ENCODE assay signal across 10 cellular contexts in genomic region chr3:12824299-12824698, GRCh38. TPM values are rescaled to one million over a fixed set of nuclear protein-coding genes. Genes with fewer than 3 reads are reported as not detected.
"Had no signal": no experiment of that assay in that cellular context is flagged by ENCODE, and none has a peak within 500 bp of the region (broad histone marks: within the 10 kb centered on the region; RNA-seq: fewer than 3 reads in every experiment).

No MANE protein-coding gene starts in this region.

- FAIRE-seq: H1, H54, HTR-8/SVneo had no signal

- H3K9me3 Mint-ChIP-seq: GM23338, H9, HFFc6 had no signal

- H3K4me2 ChIP-seq: GM23338 had no signal

- H3K27ac Mint-ChIP-seq: GM23338, H9, HFFc6 had no signal

- ATAC-seq: GM23338 had no signal

- H3K4me3 ChIP-seq: GM23338 had no signal

- DNase-seq: H9, HCEC 1CT, HFFc6, IMR-90, KBM-7 had no signal

- H2AFZ ChIP-seq: GM23338 had no signal

- H3K4me3 Mint-ChIP-seq: GM23338, H9, HFFc6 had no signal

RNA-seq across cellular contexts. Expression of gene CAND2, which starts 27.8 kb away (rescaled TPM):
- total RNA-seq: HT-29 had no signal
